Comparison of ENCODE assay signal across 14 cellular contexts in genomic region chr7:4808565-4808964, GRCh38. TPM values are rescaled to one million over a fixed set of nuclear protein-coding genes. Genes with fewer than 3 reads are reported as not detected.
DNase-seq lines count a peak whose midpoint lies in the region; ATAC-seq and TF ChIP-seq lines count a peak whose summit lies in the region.
"Had no signal": no experiment of that assay in that cellular context is flagged by ENCODE, and none has a peak within 500 bp of the region (broad histone marks: within the 10 kb centered on the region; RNA-seq: fewer than 3 reads in every experiment).

No MANE protein-coding gene starts in this region.

- POLR2A ChIA-PET in activated naive CD8-positive, alpha-beta T cell treated with anti-CD3 and anti-CD28 coated beads, Interleukin-2, amount 10 ng/mL, durations not matched to agents 7 days and 5 days (lab: Charles Lee), result no interaction called here

- no peak for ATAC-seq in activated naive CD8-positive, alpha-beta T cell treated with anti-CD3 and anti-CD28 coated beads, Interleukin-2, amount 10 ng/mL, durations not matched to agents 7 days and 5 days (ENCODE audit: low read depth)
- ATAC-seq in memory B cell (ENCODE audit: low read depth), result no peak
- no peak for ATAC-seq in GM19452 (IDR thresholded peaks at IDR 0.05; ENCODE audit: unreplicated experiment)
- ATAC-seq: GM12878 had no signal

- intact Hi-C loops in activated naive CD4-positive, alpha-beta T cell treated with anti-CD3 and anti-CD28 coated beads for 36 hours (cut with micrococcal nuclease), result no loop called here
- intact Hi-C loops in uterus (cut with DNase I; ENCODE audit: low total_unique reads), result no loop called here

- CTCF ChIA-PET in activated naive CD4-positive, alpha-beta T cell treated with anti-CD3 and anti-CD28 coated beads for 36 hours (lab: Charles Lee), result interaction anchor here (1.1 kb wide), 1 partner anchor 10 kb away, joined by 3 read pairs; no protein-coding TSS in a partner anchor

- no peaks in the 10 kb centered on the region for H3K9me3 Mint-ChIP-seq in activated naive CD4-positive, alpha-beta T cell treated with anti-CD3 and anti-CD28 coated beads, Interleukin-2, amount 50 U/mL, for 24 hours
- no peaks in the 10 kb centered on the region for H3K9me3 Mint-ChIP-seq in activated naive CD4-positive, alpha-beta T cell treated with anti-CD3 and anti-CD28 coated beads for 36 hours
- H3K9me3 Mint-ChIP-seq in activated naive CD8-positive, alpha-beta T cell treated with anti-CD3 and anti-CD28 coated beads, Interleukin-2, amount 10 ng/mL, durations not matched to agents 7 days and 5 days, result peaks cover 3% of the 10 kb centered on the region
- H3K9me3 Mint-ChIP-seq in memory B cell, result peaks cover 3% of the 10 kb centered on the region

- no peak for TF ChIP-seq POLR2A in uterus (IDR thresholded peaks at IDR 0.05)

- no peaks in the 10 kb centered on the region for H3K9me3 ChIP-seq in uterus

- no peaks in the 10 kb centered on the region for H3K4me1 ChIP-seq in uterus

- DNase-seq in activated naive CD4-positive, alpha-beta T cell treated with anti-CD3 and anti-CD28 coated beads for 36 hours, result no peak
- no peak for DNase-seq in activated naive CD8-positive, alpha-beta T cell treated with anti-CD3 and anti-CD28 coated beads, Interleukin-2, amount 10 ng/mL, durations not matched to agents 7 days and 5 days
- DNase-seq in memory B cell (ENCODE audit: low spot score in 2 of 2) (no peak), uterus (no peak), NCI-H446 treated with DMSO at 0.1 percent for 48 hours (lab: John Stamatoyannopoulos, UW) (no peak), NCI-H2196 treated with DMSO at 0.1 percent for 48 hours (lab: John Stamatoyannopoulos, UW; ENCODE audit: unreplicated experiment) (no peak)
- DNase-seq: 8988T, GM23248, NCI-H1436, NCI-H2029 treated with DMSO at 0.1 percent for 48 hours, NCI-H2171 treated with DMSO at 0.1 percent for 48 hours had no signal

- peaks cover 4% of the 10 kb centered on the region for H3K4me1 Mint-ChIP-seq in activated naive CD4-positive, alpha-beta T cell treated with anti-CD3 and anti-CD28 coated beads, Interleukin-2, amount 50 U/mL, for 24 hours
- H3K4me1 Mint-ChIP-seq in activated naive CD4-positive, alpha-beta T cell treated with anti-CD3 and anti-CD28 coated beads for 36 hours (ENCODE audit: low read depth), result peaks cover 7% of the 10 kb centered on the region
- H3K4me1 Mint-ChIP-seq in activated naive CD8-positive, alpha-beta T cell treated with anti-CD3 and anti-CD28 coated beads, Interleukin-2, amount 10 ng/mL, durations not matched to agents 7 days and 5 days, result peaks cover 5% of the 10 kb centered on the region
- peaks cover 8% of the 10 kb centered on the region for H3K4me1 Mint-ChIP-seq in memory B cell

- no peak for TF ChIP-seq CTCF in uterus (IDR thresholded peaks at IDR 0.05)

- H3K27ac ChIP-seq in uterus, result peak overlapping the region; percentile 27 to 67
- H3K27ac ChIP-seq: GM23248 had no signal

- no peaks in the 10 kb centered on the region for H3K36me3 Mint-ChIP-seq in activated naive CD4-positive, alpha-beta T cell treated with anti-CD3 and anti-CD28 coated beads, Interleukin-2, amount 50 U/mL, for 24 hours
- H3K36me3 Mint-ChIP-seq in activated naive CD4-positive, alpha-beta T cell treated with anti-CD3 and anti-CD28 coated beads for 36 hours (ENCODE audit: low read depth), result no peaks in the 10 kb centered on the region
- no peaks in the 10 kb centered on the region for H3K36me3 Mint-ChIP-seq in activated naive CD8-positive, alpha-beta T cell treated with anti-CD3 and anti-CD28 coated beads, Interleukin-2, amount 10 ng/mL, durations not matched to agents 7 days and 5 days
- peaks cover 2% of the 10 kb centered on the region for H3K36me3 Mint-ChIP-seq in memory B cell

- no peaks in the 10 kb centered on the region for H3K27me3 ChIP-seq in uterus

- H3K36me3 ChIP-seq in uterus, result no peaks in the 10 kb centered on the region

- H3K4me3 Mint-ChIP-seq in activated naive CD4-positive, alpha-beta T cell treated with anti-CD3 and anti-CD28 coated beads, Interleukin-2, amount 50 U/mL, for 24 hours, result peak overlapping the region; percentile 39
- no peak overlapping the region for H3K4me3 Mint-ChIP-seq in activated naive CD4-positive, alpha-beta T cell treated with anti-CD3 and anti-CD28 coated beads for 36 hours
- H3K4me3 Mint-ChIP-seq in activated naive CD8-positive, alpha-beta T cell treated with anti-CD3 and anti-CD28 coated beads, Interleukin-2, amount 10 ng/mL, durations not matched to agents 7 days and 5 days, result peak overlapping the region; percentile 13
- peak overlapping the region; percentile 41 for H3K4me3 Mint-ChIP-seq in memory B cell

- no peak overlapping the region for H3K27ac Mint-ChIP-seq in activated naive CD4-positive, alpha-beta T cell treated with anti-CD3 and anti-CD28 coated beads, Interleukin-2, amount 50 U/mL, for 24 hours
- H3K27ac Mint-ChIP-seq in activated naive CD4-positive, alpha-beta T cell treated with anti-CD3 and anti-CD28 coated beads for 36 hours, result no peak overlapping the region
- no peak overlapping the region for H3K27ac Mint-ChIP-seq in activated naive CD8-positive, alpha-beta T cell treated with anti-CD3 and anti-CD28 coated beads, Interleukin-2, amount 10 ng/mL, durations not matched to agents 7 days and 5 days
- no peak overlapping the region for H3K27ac Mint-ChIP-seq in memory B cell

- H3K4me3 ChIP-seq in uterus, result no peak overlapping the region
- H3K4me3 ChIP-seq: GM12878, GM23248 had no signal

- peaks cover 4% of the 10 kb centered on the region for H3K27me3 Mint-ChIP-seq in activated naive CD4-positive, alpha-beta T cell treated with anti-CD3 and anti-CD28 coated beads, Interleukin-2, amount 50 U/mL, for 24 hours
- H3K27me3 Mint-ChIP-seq in activated naive CD4-positive, alpha-beta T cell treated with anti-CD3 and anti-CD28 coated beads for 36 hours (ENCODE audit: low read depth), result peaks cover 13% of the 10 kb centered on the region
- peaks cover 34% of the 10 kb centered on the region for H3K27me3 Mint-ChIP-seq in activated naive CD8-positive, alpha-beta T cell treated with anti-CD3 and anti-CD28 coated beads, Interleukin-2, amount 10 ng/mL, durations not matched to agents 7 days and 5 days
- peaks cover 23% of the 10 kb centered on the region for H3K27me3 Mint-ChIP-seq in memory B cell

RNA-seq across cellular contexts. Expression of gene AP5Z1, which starts 33.1 kb away (rescaled TPM):
- 10 to 100 TPM; 15.3 to 18.1 TPM for total RNA-seq in activated naive CD4-positive, alpha-beta T cell treated with anti-CD3 and anti-CD28 coated beads for 36 hours
- total RNA-seq in activated naive CD8-positive, alpha-beta T cell treated with anti-CD3 and anti-CD28 coated beads, Interleukin-2, amount 10 ng/mL, durations not matched to agents 7 days and 5 days, result 10 to 100 TPM; 70.1 to 74.6 TPM
- total RNA-seq in uterus, result 10 to 100 TPM; 12.9 to 40.2 (median 14.6) TPM

RNA-seq across cellular contexts. Expression of gene PAPOLB, which starts 53.3 kb away (rescaled TPM):
- not detected for total RNA-seq in activated naive CD4-positive, alpha-beta T cell treated with anti-CD3 and anti-CD28 coated beads for 36 hours
- not detected for total RNA-seq in activated naive CD8-positive, alpha-beta T cell treated with anti-CD3 and anti-CD28 coated beads, Interleukin-2, amount 10 ng/mL, durations not matched to agents 7 days and 5 days
- total RNA-seq in uterus, result 1 to 10 TPM in 1 of 4 donors, under 1 TPM in 2, not detected in 1; 0.24 to 1.6 (median 0.29) TPM
- total RNA-seq: GM12878 had no signal
